ENCODE assay signal across 8 cellular contexts in the genomic region with DNA sequence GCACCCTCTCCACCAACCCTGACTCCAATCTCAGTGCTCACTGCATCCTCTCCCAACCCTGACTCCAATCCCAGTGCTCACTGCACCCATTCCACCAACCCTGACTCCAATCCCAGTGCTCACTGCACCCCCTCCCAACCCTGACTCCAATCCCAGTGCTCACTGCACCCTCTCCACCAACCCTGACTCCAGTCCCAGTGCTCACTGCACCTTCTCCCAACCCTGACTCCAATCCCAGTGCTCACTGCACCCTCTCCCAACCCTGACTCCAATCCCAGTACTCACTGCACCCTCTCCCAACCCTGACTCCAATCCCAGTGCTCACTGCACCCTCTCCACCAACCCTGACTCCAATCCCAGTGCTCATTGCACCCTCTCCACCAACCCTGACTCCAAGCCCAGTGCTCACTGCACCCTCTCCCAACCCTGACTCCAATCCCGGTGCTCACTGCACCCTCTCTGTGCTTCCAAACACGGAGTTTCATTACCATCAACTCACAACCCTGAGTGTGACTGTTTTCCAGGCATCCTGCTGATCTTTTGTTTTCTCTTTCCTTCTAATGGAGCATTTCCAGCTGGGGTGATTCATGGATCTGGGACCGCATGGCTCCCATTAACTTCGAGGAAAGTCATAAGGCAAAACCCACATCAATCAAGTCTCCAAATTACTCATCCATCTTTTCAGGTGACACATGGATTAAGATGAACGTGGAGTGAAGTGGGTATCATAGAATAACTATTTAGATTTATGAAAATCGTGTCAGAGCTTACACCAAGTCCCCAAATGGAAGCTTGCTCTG.
DNase-seq lines count a peak whose midpoint lies in the region; ATAC-seq, FAIRE-seq and TF ChIP-seq lines count a peak whose summit lies in the region.
"Not testable (repeated sequence)": the region's sequence is repeated elsewhere in the genome, so short reads cannot be mapped to it uniquely, and the experiment has no call there.

No MANE protein-coding gene starts in this region.

- H2AFZ ChIP-seq in PC-3 (ENCODE audit: low read length): not testable (repeated sequence)

- CTCF ChIA-PET in PC-3 (lab: Charles Lee): not testable (repeated sequence)

- DNase-seq in AG08395 (ENCODE audit: low spot score) (peak; percentile 76), GM03348 (ENCODE audit: low spot score) (peak; percentile 67), HTR-8/SVneo (ENCODE audit: insufficient read length, low spot score) (peak; percentile 56), PC-3 (peak; percentile 85), adipocyte (ENCODE audit: low read depth) (peak; percentile 22), epithelial cell of esophagus (ENCODE audit: low read depth) (peak; percentile 82), iris pigment epithelial cell (ENCODE audit: low read depth) (peak; percentile 53), skeletal muscle cell (ENCODE audit: low read depth) (peak; percentile 16)

- H3K4me1 ChIP-seq in PC-3 (ENCODE audit: insufficient read depth, low read length); adipocyte (ENCODE audit: control insufficient read depth, insufficient read depth, low read length): not testable (repeated sequence)

- not testable (repeated sequence) for H3K27me3 ChIP-seq in PC-3 (ENCODE audit: low read length)
- peaks cover 57% of the 10 kb centered on the region for H3K27me3 ChIP-seq in adipocyte (replicated peaks; ENCODE audit: control insufficient read depth, insufficient read depth, low read length)

- not testable (repeated sequence) for BruUV-seq in PC-3 (replicated peaks; lab: Mats Ljungman, UMichigan)

- not testable (repeated sequence) for H3K27ac ChIP-seq in PC-3 (ENCODE audit: low read length)

- not testable (repeated sequence) for H3K4me2 ChIP-seq in PC-3 (ENCODE audit: low read length)

- FAIRE-seq in HTR-8/SVneo (lab: Jason Lieb, UNC): not testable (repeated sequence)

- intact Hi-C loops in PC-3 (cut with micrococcal nuclease): not testable (repeated sequence)

- H3K9me3 ChIP-seq in PC-3 (ENCODE audit: low read length); adipocyte (ENCODE audit: control insufficient read depth, low read length): not testable (repeated sequence)

- TF ChIP-seq CTCF in PC-3 (conservative IDR thresholded peaks at IDR 0.05; ENCODE audit: low read depth, low read length); epithelial cell of esophagus (IDR thresholded peaks at IDR 0.05; ENCODE audit: insufficient read depth, low read depth, low read length, missing control alignments): not testable (repeated sequence)

- H3K79me2 ChIP-seq in PC-3 (ENCODE audit: low read length): not testable (repeated sequence)

- H3F3A ChIP-seq in PC-3 (ENCODE audit: low read length, unreplicated experiment): not testable (repeated sequence)

- ATAC-seq in PC-3: peak; percentile 43

- H3K4me3 ChIP-seq in PC-3 (ENCODE audit: low read length); adipocyte (ENCODE audit: low read length); epithelial cell of esophagus (ENCODE audit: low read length); skeletal muscle cell (ENCODE audit: low read depth, low read length): not testable (repeated sequence)

- H4K20me1 ChIP-seq in PC-3 (ENCODE audit: low read length): not testable (repeated sequence)

- H3K9me2 ChIP-seq in PC-3 (replicated peaks; ENCODE audit: low read length): not testable (repeated sequence)

- POLR2A ChIA-PET in PC-3 (lab: Charles Lee; ENCODE audit: unreplicated experiment): not testable (repeated sequence)

- H3K36me3 ChIP-seq in PC-3 (ENCODE audit: low read depth, low read length); adipocyte (ENCODE audit: control insufficient read depth, insufficient read depth, low read length, severe bottlenecking): not testable (repeated sequence)

- H3K9ac ChIP-seq in PC-3 (ENCODE audit: low read length); adipocyte (ENCODE audit: low read length): not testable (repeated sequence)

Comparison
In these comparisons a context has a peak if more than half of its experiments do, and no peak if none do; other contexts are left out.
1. DNase-seq: peak in every context shown above with its lines; median percentile 85 in PC-3; 82 in epithelial cell of esophagus; 76 in AG08395; 67 in GM03348; 56 in HTR-8/SVneo; 53 in iris pigment epithelial cell; 22 in adipocyte; 16 in skeletal muscle cell.